In the genomic region with DNA sequence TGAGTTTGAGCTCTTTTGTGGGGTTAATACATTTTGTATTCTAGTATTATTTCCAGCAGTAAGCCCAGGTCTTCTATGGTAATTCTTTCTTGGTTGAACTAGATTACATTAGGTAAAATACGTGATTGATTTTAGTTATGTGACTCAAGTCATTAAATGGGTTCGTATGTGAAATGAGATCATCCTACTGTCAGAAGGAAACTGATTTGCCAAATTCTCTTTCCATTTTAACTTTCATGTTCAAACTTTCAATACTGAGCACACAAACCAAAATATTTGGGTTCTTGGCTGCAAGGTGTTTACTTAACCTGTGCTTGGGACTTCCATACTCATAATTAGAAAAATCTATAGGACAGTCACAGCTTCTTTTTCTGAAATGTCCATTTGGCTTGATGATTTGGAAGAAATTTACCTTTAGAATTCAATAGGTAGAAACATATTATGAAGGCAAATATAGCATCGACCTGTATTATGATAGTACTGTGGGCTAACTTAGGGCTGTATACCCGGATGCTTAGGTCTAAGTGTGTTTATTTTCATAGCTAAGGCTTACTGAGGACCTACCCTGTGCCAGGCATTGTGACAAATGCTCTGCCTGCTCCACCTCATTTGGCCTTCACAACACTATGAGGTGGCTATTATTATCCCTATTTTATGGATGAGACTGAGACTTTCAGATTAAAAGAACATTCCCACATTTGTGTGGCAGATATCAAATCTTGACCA, we compare ENCODE assay signal across 20 cellular contexts.
DNase-seq lines count a peak whose midpoint lies in the region; ATAC-seq, FAIRE-seq and TF ChIP-seq lines count a peak whose summit lies in the region.
"Had no signal": no experiment of that assay in that cellular context is flagged by ENCODE, and none has a peak within 500 bp of the region (broad histone marks: within the 10 kb centered on the region; RNA-seq: fewer than 3 reads in every experiment).

No MANE protein-coding gene starts in this region.

- FAIRE-seq in GM12892 (lab: Jason Lieb, UNC) = peak; percentile 42
- no peak for FAIRE-seq in kidney (lab: Jason Lieb, UNC)
- FAIRE-seq: A204.1 had no signal

- TF ChIP-seq CTCF in kidney (IDR thresholded peaks at IDR 0.05; ENCODE audit: borderline replicate concordance, extremely low read depth, insufficient read depth) = no peak

- H3K4me3 ChIP-seq in HAP-1 (no peak overlapping the region), kidney (ENCODE audit: low read length in 2 of 2) (no peak overlapping the region)
- H3K4me3 ChIP-seq: SJSA1 had no signal

- no peaks in the 10 kb centered on the region; the same call in 1 of the 2 replicates for H3K9me3 ChIP-seq in HAP-1
- no peaks in the 10 kb centered on the region for H3K9me3 ChIP-seq in kidney (ENCODE audit: control insufficient read depth in 1 of 2, low read length in 2 of 2)
- H3K9me3 ChIP-seq: SJSA1 had no signal

- intact Hi-C loops in kidney (cut with DNase I) = no loop called here

- no peak overlapping the region for H3K27ac ChIP-seq in kidney (ENCODE audit: low read depth in 2 of 2, low read length in 2 of 2)
- H3K27ac ChIP-seq: C4-2B, SJSA1 had no signal

- DNase-seq in GM12892 (ENCODE audit: insufficient read length) (no peak), HAP-1 (ENCODE audit: low spot score in 2 of 2) (no peak), kidney (no peak)
- DNase-seq in activated CD4-positive, CD25-positive, alpha-beta regulatory T cell treated with anti-CD3 and anti-CD28 coated beads, Interleukin-2, amount 50 U/mL, for 72 hours = no peak
- no peak for DNase-seq in stimulated activated naive CD8-positive, alpha-beta T cell treated with anti-CD3 and anti-CD28 coated beads, Interleukin-15, Interleukin-2, amounts not matched to agents 100 U/mL and 50 U/mL, for 24 hours
- DNase-seq: DMS 273 treated with DMSO at 0.1 percent for 48 hours, GDM1, NCI-H1092 treated with DMSO at 0.1 percent for 48 hours, NCI-H2081 treated with DMSO at 0.1 percent for 48 hours, NCI-H510A, NCI-H774, PC-3, T-helper 2 cell had no signal

- ATAC-seq in GM21360 (IDR thresholded peaks at IDR 0.05; ENCODE audit: unreplicated experiment) (peak; percentile 44), HG02759 (IDR thresholded peaks at IDR 0.05; ENCODE audit: unreplicated experiment) (peak; percentile 16), HG03520 (IDR thresholded peaks at IDR 0.05; ENCODE audit: unreplicated experiment) (peak; percentile 58)
- ATAC-seq in stimulated activated naive CD8-positive, alpha-beta T cell treated with anti-CD3 and anti-CD28 coated beads, Interleukin-15, Interleukin-2, amounts not matched to agents 100 U/mL and 50 U/mL, for 24 hours = no peak
- ATAC-seq: HCT116, PC-3 had no signal

- no peaks in the 10 kb centered on the region for H3K4me1 ChIP-seq in HAP-1
- no peaks in the 10 kb centered on the region for H3K4me1 ChIP-seq in kidney (ENCODE audit: control insufficient read depth in 1 of 2, insufficient read depth in 1 of 2, low read depth in 1 of 2, low read length in 2 of 2)
- H3K4me1 ChIP-seq: SJSA1 had no signal

- H3K9ac ChIP-seq in kidney (ENCODE audit: low read length in 2 of 2) = no peak overlapping the region

- TF ChIP-seq POLR2A in GM12892 (IDR thresholded peaks at IDR 0.05; ENCODE audit: low read depth, low read length) = no peak

- no peaks in the 10 kb centered on the region for H3K36me3 ChIP-seq in HAP-1 (replicated peaks)
- no peaks in the 10 kb centered on the region for H3K36me3 ChIP-seq in kidney (ENCODE audit: control insufficient read depth in 1 of 2, insufficient read depth in 2 of 2, low read length in 2 of 2)
- H3K36me3 ChIP-seq: SJSA1 had no signal

- H3K27me3 ChIP-seq in HAP-1 (ENCODE audit: low read depth) = no peaks in the 10 kb centered on the region
- H3K27me3 ChIP-seq: SJSA1 had no signal

- in situ Hi-C loops in HAP-1 (cut with MboI; ENCODE audit: low sequenced_read_pairs) = no loop called here
